In genomic region chr15:62107561-62108110, GRCh38 we compare ENCODE assay signal across 26 cellular contexts. TPM values are rescaled to one million over a fixed set of nuclear protein-coding genes. Genes with fewer than 3 reads are reported as not detected.
DNase-seq lines count a peak whose midpoint lies in the region; ATAC-seq and TF ChIP-seq lines count a peak whose summit lies in the region.
"Had no signal": no experiment of that assay in that cellular context is flagged by ENCODE, and none has a peak within 500 bp of the region (broad histone marks: within the 10 kb centered on the region; RNA-seq: fewer than 3 reads in every experiment).

No MANE protein-coding gene starts in this region.

- H3K27me3 ChIP-seq in RWPE2 (ENCODE audit: insufficient read depth, poor library complexity, severe bottlenecking) = no peaks in the 10 kb centered on the region
- no peaks in the 10 kb centered on the region for H3K27me3 ChIP-seq in lower lobe of right lung (ENCODE audit: low read depth)
- H3K27me3 ChIP-seq: cardiac muscle cell, dorsolateral prefrontal cortex, suprapubic skin had no signal

- peaks cover 32% of the 10 kb centered on the region for H3K4me1 ChIP-seq in RWPE2 (ENCODE audit: insufficient read depth, poor library complexity, severe bottlenecking)
- peaks cover 13% of the 10 kb centered on the region for H3K4me1 ChIP-seq in mucosa of descending colon (ENCODE audit: low read depth)
- H3K4me1 ChIP-seq in lower lobe of right lung = no peaks in the 10 kb centered on the region

- DNase-seq in EH (ENCODE audit: low read depth) = peak; percentile 29
- DNase-seq in RWPE2 (ENCODE audit: low spot score) = no peak
- peak; percentile 45 for DNase-seq in epithelial cell of esophagus (ENCODE audit: low read depth)
- DNase-seq in mucosa of descending colon = no peak
- DNase-seq in RPMI8226 = no peak
- no peak for DNase-seq in lower lobe of right lung
- no peak for DNase-seq in RKO (ENCODE audit: low spot score)
- DNase-seq: activated CD4-positive, alpha-beta memory T cell treated with anti-CD3 and anti-CD28 coated beads, Interleukin-2, amount 10 ng/mL, durations not matched to agents 7 days and 5 days; activated gamma-delta T cell treated with Interleukin-2 at 50 U/mL for 16 hours; CD8-positive, alpha-beta memory T cell; dorsolateral prefrontal cortex; foreskin melanocyte; immature natural killer cell; KBM-7; NCI-H146; NCI-H526; T-helper 9 cell had no signal

- ATAC-seq in RWPE2 (ENCODE audit: low read depth) (peak; percentile 47; the same call in 2 of the 3 replicates), mucosa of descending colon (peak; percentile 42), lower lobe of right lung (no peak), GM19455 (IDR thresholded peaks at IDR 0.05; ENCODE audit: unreplicated experiment) (no peak)
- ATAC-seq: stimulated activated memory B cell treated with anti-CD40 and anti-IgM and Interleukin-4, amounts not matched to agents 10 μg/mL and 1 μg/mL and 100 μg/mL, for 72 hours had no signal

- H3K36me3 ChIP-seq in RWPE2 (ENCODE audit: low read depth) (no peaks in the 10 kb centered on the region), mucosa of descending colon (ENCODE audit: low read depth) (no peaks in the 10 kb centered on the region), lower lobe of right lung (no peaks in the 10 kb centered on the region)
- H3K36me3 ChIP-seq: cardiac muscle cell, suprapubic skin had no signal

- H3K4me3 ChIP-seq in RWPE2 (ENCODE audit: severe bottlenecking) = no peak overlapping the region
- no peak overlapping the region for H3K4me3 ChIP-seq in epithelial cell of esophagus (ENCODE audit: low read length)
- H3K4me3 ChIP-seq in mucosa of descending colon = no peak overlapping the region
- H3K4me3 ChIP-seq in lower lobe of right lung = no peak overlapping the region
- H3K4me3 ChIP-seq: cardiac muscle cell, dorsolateral prefrontal cortex, lung, skin epidermis, suprapubic skin had no signal

- H3K9me3 ChIP-seq in RWPE2 (ENCODE audit: severe bottlenecking) (no peaks in the 10 kb centered on the region), mucosa of descending colon (no peaks in the 10 kb centered on the region), lower lobe of right lung (no peaks in the 10 kb centered on the region)
- H3K9me3 ChIP-seq: suprapubic skin had no signal

- TF ChIP-seq CTCF in RWPE2 (IDR thresholded peaks at IDR 0.05; ENCODE audit: poor library complexity, severe bottlenecking) (no peak), epithelial cell of esophagus (IDR thresholded peaks at IDR 0.05; ENCODE audit: insufficient read depth, low read depth, low read length, missing control alignments) (no peak), mucosa of descending colon (IDR thresholded peaks at IDR 0.05) (no peak), lower lobe of right lung (IDR thresholded peaks at IDR 0.05) (no peak)

- intact Hi-C loops in mucosa of descending colon (cut with DNase I, micrococcal nuclease) (no loop called here), lower lobe of right lung (cut with DNase I) (no loop called here)

- no peak overlapping the region for H3K27ac ChIP-seq in RWPE2 (ENCODE audit: poor library complexity, severe bottlenecking)
- H3K27ac ChIP-seq in lower lobe of right lung = no peak overlapping the region
- H3K27ac ChIP-seq: cardiac muscle cell, dorsolateral prefrontal cortex, RWPE1, skin epidermis, suprapubic skin had no signal

RNA-seq across cellular contexts. Expression of gene C2CD4A, which starts 40.9 kb away (rescaled TPM):
- total RNA-seq in mucosa of descending colon = 1 to 10 TPM in 1 of 3 donors, under 1 TPM in 2; 0.28 to 1.9 (median 0.29) TPM
- 0.18 TPM for total RNA-seq in lower lobe of right lung
- total RNA-seq: cardiac muscle cell, Daoy, H4 had no signal

RNA-seq across cellular contexts. Expression of gene VPS13C, which starts 47.4 kb away (rescaled TPM):
- 10 to 100 TPM; 51.0 to 76.1 (median 57.1) TPM for total RNA-seq in mucosa of descending colon
- 100 TPM for total RNA-seq in lower lobe of right lung

RNA-seq across cellular contexts. Expression of gene C2CD4B, which starts 57.4 kb away (rescaled TPM):
- total RNA-seq in mucosa of descending colon (1 to 10 TPM; 1.5 to 3.7 (median 3.2) TPM), lower lobe of right lung (2.6 TPM)
- total RNA-seq: Daoy, H4 had no signal

Comparison
In these comparisons a context has a peak if more than half of its experiments do, and no peak if none do; other contexts are left out.
1. DNase-seq: peak in EH (single experiment) and epithelial cell of esophagus (single experiment); none in RWPE2 (single experiment), mucosa of descending colon (0 of 3), RPMI8226 (single experiment), lower lobe of right lung (single experiment) and RKO (single experiment).
2. ATAC-seq: peak in RWPE2 (single experiment) and mucosa of descending colon (single experiment); none in lower lobe of right lung (0 of 2) and GM19455 (single experiment).